ENCODE assay signal across 1 cellular context in the genomic region with DNA sequence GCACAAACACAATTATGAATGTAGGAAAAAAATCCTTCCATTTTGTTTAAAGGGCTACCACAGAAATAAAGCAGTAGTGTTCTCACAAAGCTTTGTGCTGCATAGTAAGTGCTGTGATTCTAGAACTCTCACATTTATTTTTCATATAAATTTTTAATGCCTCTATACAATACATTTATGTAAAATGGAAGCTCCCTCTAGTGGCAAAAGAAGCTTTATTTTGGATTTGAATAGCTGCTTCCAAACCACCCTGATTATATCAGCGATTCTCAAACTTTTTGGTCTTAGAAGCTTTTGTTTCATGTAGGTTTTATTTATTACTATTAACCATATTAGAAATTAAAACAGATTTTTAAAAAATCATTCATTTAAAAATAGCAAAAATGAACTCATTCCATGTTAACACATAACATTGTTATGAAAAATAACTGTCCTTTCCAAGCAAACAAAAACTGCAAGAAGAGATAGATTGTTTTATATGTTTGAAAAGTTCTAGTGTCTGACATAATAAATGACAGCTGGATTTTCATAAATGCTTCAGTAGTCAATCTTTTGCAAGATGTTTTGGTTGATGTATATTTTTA.
TF ChIP-seq lines count a peak whose summit lies in the region.

No MANE protein-coding gene starts in this region.

TF ChIP-seq in GM23338, 12 proteins besides CTCF, POLR2A, EP300 and RAD21 (continued from another document):
- TF ChIP-seq, protein P1, sequence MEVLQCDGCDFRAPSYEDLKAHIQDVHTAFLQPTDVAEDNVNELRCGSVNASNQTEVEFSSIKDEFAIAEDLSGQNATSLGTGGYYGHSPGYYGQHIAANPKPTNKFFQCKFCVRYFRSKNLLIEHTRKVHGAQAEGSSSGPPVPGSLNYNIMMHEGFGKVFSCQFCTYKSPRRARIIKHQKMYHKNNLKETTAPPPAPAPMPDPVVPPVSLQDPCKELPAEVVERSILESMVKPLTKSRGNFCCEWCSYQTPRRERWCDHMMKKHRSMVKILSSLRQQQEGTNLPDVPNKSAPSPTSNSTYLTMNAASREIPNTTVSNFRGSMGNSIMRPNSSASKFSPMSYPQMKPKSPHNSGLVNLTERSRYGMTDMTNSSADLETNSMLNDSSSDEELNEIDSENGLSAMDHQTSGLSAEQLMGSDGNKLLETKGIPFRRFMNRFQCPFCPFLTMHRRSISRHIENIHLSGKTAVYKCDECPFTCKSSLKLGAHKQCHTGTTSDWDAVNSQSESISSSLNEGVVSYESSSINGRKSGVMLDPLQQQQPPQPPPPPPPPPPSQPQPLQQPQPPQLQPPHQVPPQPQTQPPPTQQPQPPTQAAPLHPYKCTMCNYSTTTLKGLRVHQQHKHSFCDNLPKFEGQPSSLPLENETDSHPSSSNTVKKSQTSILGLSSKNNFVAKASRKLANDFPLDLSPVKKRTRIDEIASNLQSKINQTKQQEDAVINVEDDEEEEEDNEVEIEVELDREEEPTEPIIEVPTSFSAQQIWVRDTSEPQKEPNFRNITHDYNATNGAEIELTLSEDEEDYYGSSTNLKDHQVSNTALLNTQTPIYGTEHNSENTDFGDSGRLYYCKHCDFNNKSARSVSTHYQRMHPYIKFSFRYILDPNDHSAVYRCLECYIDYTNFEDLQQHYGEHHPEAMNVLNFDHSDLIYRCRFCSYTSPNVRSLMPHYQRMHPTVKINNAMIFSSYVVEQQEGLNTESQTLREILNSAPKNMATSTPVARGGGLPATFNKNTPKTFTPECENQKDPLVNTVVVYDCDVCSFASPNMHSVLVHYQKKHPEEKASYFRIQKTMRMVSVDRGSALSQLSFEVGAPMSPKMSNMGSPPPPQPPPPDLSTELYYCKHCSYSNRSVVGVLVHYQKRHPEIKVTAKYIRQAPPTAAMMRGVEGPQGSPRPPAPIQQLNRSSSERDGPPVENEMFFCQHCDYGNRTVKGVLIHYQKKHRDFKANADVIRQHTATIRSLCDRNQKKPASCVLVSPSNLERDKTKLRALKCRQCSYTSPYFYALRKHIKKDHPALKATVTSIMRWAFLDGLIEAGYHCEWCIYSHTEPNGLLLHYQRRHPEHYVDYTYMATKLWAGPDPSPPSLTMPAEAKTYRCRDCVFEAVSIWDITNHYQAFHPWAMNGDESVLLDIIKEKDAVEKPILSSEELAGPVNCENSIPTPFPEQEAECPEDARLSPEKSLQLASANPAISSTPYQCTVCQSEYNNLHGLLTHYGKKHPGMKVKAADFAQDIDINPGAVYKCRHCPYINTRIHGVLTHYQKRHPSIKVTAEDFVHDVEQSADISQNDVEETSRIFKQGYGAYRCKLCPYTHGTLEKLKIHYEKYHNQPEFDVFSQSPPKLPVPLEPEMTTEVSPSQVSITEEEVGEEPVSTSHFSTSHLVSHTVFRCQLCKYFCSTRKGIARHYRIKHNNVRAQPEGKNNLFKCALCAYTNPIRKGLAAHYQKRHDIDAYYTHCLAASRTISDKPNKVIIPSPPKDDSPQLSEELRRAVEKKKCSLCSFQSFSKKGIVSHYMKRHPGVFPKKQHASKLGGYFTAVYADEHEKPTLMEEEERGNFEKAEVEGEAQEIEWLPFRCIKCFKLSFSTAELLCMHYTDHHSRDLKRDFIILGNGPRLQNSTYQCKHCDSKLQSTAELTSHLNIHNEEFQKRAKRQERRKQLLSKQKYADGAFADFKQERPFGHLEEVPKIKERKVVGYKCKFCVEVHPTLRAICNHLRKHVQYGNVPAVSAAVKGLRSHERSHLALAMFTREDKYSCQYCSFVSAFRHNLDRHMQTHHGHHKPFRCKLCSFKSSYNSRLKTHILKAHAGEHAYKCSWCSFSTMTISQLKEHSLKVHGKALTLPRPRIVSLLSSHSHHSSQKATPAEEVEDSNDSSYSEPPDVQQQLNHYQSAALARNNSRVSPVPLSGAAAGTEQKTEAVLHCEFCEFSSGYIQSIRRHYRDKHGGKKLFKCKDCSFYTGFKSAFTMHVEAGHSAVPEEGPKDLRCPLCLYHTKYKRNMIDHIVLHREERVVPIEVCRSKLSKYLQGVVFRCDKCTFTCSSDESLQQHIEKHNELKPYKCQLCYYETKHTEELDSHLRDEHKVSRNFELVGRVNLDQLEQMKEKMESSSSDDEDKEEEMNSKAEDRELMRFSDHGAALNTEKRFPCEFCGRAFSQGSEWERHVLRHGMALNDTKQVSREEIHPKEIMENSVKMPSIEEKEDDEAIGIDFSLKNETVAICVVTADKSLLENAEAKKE (CRISPR knock-in tag; IDR thresholded peaks at IDR 0.05): no peak
- no peak for TF ChIP-seq ZNF331 (CRISPR knock-in tag; IDR thresholded peaks at IDR 0.05; ENCODE audit: low read depth)
- TF ChIP-seq, protein P2, sequence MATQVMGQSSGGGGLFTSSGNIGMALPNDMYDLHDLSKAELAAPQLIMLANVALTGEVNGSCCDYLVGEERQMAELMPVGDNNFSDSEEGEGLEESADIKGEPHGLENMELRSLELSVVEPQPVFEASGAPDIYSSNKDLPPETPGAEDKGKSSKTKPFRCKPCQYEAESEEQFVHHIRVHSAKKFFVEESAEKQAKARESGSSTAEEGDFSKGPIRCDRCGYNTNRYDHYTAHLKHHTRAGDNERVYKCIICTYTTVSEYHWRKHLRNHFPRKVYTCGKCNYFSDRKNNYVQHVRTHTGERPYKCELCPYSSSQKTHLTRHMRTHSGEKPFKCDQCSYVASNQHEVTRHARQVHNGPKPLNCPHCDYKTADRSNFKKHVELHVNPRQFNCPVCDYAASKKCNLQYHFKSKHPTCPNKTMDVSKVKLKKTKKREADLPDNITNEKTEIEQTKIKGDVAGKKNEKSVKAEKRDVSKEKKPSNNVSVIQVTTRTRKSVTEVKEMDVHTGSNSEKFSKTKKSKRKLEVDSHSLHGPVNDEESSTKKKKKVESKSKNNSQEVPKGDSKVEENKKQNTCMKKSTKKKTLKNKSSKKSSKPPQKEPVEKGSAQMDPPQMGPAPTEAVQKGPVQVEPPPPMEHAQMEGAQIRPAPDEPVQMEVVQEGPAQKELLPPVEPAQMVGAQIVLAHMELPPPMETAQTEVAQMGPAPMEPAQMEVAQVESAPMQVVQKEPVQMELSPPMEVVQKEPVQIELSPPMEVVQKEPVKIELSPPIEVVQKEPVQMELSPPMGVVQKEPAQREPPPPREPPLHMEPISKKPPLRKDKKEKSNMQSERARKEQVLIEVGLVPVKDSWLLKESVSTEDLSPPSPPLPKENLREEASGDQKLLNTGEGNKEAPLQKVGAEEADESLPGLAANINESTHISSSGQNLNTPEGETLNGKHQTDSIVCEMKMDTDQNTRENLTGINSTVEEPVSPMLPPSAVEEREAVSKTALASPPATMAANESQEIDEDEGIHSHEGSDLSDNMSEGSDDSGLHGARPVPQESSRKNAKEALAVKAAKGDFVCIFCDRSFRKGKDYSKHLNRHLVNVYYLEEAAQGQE (IDR thresholded peaks at IDR 0.05; ENCODE audit: unreplicated experiment): no peak
- no peak for TF ChIP-seq NANOG (IDR thresholded peaks at IDR 0.05; ENCODE audit: borderline replicate concordance)
- TF ChIP-seq POLR2AphosphoS5 (IDR thresholded peaks at IDR 0.05; ENCODE audit: low read depth): no peak
